37 cellular contexts compared by ENCODE assay signal in the genomic region with DNA sequence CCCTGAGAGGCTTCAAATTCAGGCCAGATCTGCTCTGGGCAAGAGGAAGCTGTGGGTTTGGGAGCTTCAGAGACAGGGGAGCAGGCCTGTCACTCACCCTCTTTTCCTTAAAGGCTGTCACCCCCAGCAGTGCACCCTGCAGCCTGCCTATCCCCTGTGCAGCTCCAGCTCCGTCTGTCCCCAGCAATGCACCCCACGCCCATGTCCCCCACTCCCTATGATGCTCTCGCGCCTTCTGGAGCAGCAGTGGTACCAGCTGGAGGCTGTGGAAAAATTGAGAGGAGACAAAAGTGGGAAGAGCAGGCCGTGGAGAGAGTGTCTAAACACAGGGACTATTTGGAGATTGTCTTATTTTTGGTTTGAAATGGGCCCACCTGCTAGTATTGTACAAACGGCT. TPM values are rescaled to one million over a fixed set of nuclear protein-coding genes. Genes with fewer than 3 reads are reported as not detected.
"Had no signal": no experiment of that assay in that cellular context is flagged by ENCODE, and none has a peak within 500 bp of the region (broad histone marks: within the 10 kb centered on the region; RNA-seq: fewer than 3 reads in every experiment).

No MANE protein-coding gene starts in this region.

- H3K4me1 ChIP-seq: body of pancreas, psoas muscle, suprapubic skin, tibial nerve had no signal

- H3K4me2 ChIP-seq: smooth muscle cell had no signal

- H3K9me3 ChIP-seq: body of pancreas, gastroesophageal sphincter, psoas muscle, suprapubic skin, tibial nerve had no signal

- FAIRE-seq: endothelial cell of umbilical vein had no signal

- H2AFZ ChIP-seq: parathyroid adenoma had no signal

- H3K36me3 ChIP-seq: cardiac muscle cell, gastroesophageal sphincter, suprapubic skin, tibial nerve had no signal

- H3K79me2 ChIP-seq: parathyroid adenoma had no signal

- H3K4me3 ChIP-seq: body of pancreas, cardiac muscle cell, coronary artery, gastroesophageal sphincter, psoas muscle, smooth muscle cell, suprapubic skin, tibial nerve had no signal

- DNase-seq: activated CD4-positive, alpha-beta memory T cell treated with anti-CD3 and anti-CD28 coated beads, Interleukin-2, amount 10 ng/mL, durations not matched to agents 7 days and 5 days; activated CD4-positive, alpha-beta T cell treated with anti-CD3 and anti-CD28 coated beads for 1 hour; activated CD4-positive, alpha-beta T cell treated with anti-CD3 and anti-CD28 coated beads, Interleukin-2, amount 10 ng/mL, durations not matched to agents 7 days and 5 days; activated CD8-positive, alpha-beta memory T cell treated with anti-CD3 and anti-CD28 coated beads, Interleukin-2, amount 50 U/mL, for 48 hours; activated naive CD4-positive, alpha-beta T cell treated with Interleukin-2 at 50 U/mL for 16 hours; activated T-cell treated with anti-CD3 and anti-CD28 coated beads, Interleukin-2, amount 50 U/mL, for 24 hours; aorta; body of pancreas; cerebellar nuclear complex; effector memory CD8-positive, alpha-beta T cell; head of caudate nucleus; naive B cell; nephron progenitor cell; nucleus accumbens; stimulated activated CD4-positive, alpha-beta T cell treated with anti-CD3 and anti-CD28 coated beads, Interleukin-1b, Interleukin-23, amount 100 ng/mL, for 48 hours; stimulated activated CD4-positive, alpha-beta T cell treated with anti-CD3 and anti-CD28 coated beads, Interleukin-4, amount 100 ng/mL, for 4 hours; stimulated activated CD8-positive, alpha-beta memory T cell treated with anti-CD3 and anti-CD28 coated beads, Interleukin-4, amount 100 ng/mL, for 48 hours; stimulated activated naive B cell treated with anti-CD40 and anti-IgM and Interleukin-4, amounts not matched to agents 10 μg/mL and 1 μg/mL and 100 μg/mL, for 72 hours; T-helper 9 cell had no signal

- H3K9ac ChIP-seq: parathyroid adenoma had no signal

- H3K27ac ChIP-seq: body of pancreas, cardiac muscle cell, coronary artery, gastroesophageal sphincter, parathyroid adenoma, psoas muscle, suprapubic skin, tibial nerve had no signal

- H3K27me3 ChIP-seq: body of pancreas, cardiac muscle cell had no signal

- ATAC-seq: body of pancreas; effector memory CD8-positive, alpha-beta T cell; gastroesophageal sphincter; psoas muscle; stimulated activated naive B cell treated with anti-CD40 and anti-IgM and Interleukin-4, amounts not matched to agents 10 μg/mL and 1 μg/mL and 100 μg/mL, for 72 hours; WTC11 had no signal

RNA-seq across cellular contexts. Expression of a gene that starts 0.7 kb away (rescaled TPM):
- total RNA-seq: activated CD4-positive, alpha-beta memory T cell treated with anti-CD3 and anti-CD28 coated beads, Interleukin-2, amount 10 ng/mL, durations not matched to agents 7 days and 5 days; activated CD4-positive, alpha-beta T cell treated with anti-CD3 and anti-CD28 coated beads, Interleukin-2, amount 10 ng/mL, durations not matched to agents 7 days and 5 days; activated T-helper 2 cell treated with anti-CD3 and anti-CD28 coated beads, Interferon-gamma antibody, Interleukin-2, Interleukin-4, amounts not matched to agents 10 μg/mL and 5 μg/mL and 100 μg/mL, durations not matched to agents 14 hours and 24 hours and 36 hours; aorta; body of pancreas; cardiac muscle cell; endothelial cell of umbilical vein; fibroblast of lung; fibroblast of villous mesenchyme; gastroesophageal sphincter; kidney epithelial cell; mesothelial cell of epicardium; smooth muscle cell; suprapubic skin had no signal
- polyA plus RNA-seq: aorta, endothelial cell of umbilical vein, fibroblast of lung had no signal

RNA-seq across cellular contexts. Expression of a gene that starts 26.3 kb away (rescaled TPM):
- total RNA-seq: activated CD4-positive, alpha-beta memory T cell treated with anti-CD3 and anti-CD28 coated beads, Interleukin-2, amount 10 ng/mL, durations not matched to agents 7 days and 5 days; activated CD4-positive, alpha-beta T cell treated with anti-CD3 and anti-CD28 coated beads, Interleukin-2, amount 10 ng/mL, durations not matched to agents 7 days and 5 days; activated T-helper 2 cell treated with anti-CD3 and anti-CD28 coated beads, Interferon-gamma antibody, Interleukin-2, Interleukin-4, amounts not matched to agents 10 μg/mL and 5 μg/mL and 100 μg/mL, durations not matched to agents 14 hours and 24 hours and 36 hours; aorta; endothelial cell of umbilical vein; fibroblast of lung; fibroblast of villous mesenchyme; gastroesophageal sphincter; kidney epithelial cell; lower leg skin; psoas muscle; suprapubic skin had no signal
- polyA plus RNA-seq: adipose tissue, aorta, cardiac muscle cell, endothelial cell of umbilical vein, esophagus, fibroblast of lung, psoas muscle had no signal
